ENCODE assay signal across 8 cellular contexts in the genomic region with DNA sequence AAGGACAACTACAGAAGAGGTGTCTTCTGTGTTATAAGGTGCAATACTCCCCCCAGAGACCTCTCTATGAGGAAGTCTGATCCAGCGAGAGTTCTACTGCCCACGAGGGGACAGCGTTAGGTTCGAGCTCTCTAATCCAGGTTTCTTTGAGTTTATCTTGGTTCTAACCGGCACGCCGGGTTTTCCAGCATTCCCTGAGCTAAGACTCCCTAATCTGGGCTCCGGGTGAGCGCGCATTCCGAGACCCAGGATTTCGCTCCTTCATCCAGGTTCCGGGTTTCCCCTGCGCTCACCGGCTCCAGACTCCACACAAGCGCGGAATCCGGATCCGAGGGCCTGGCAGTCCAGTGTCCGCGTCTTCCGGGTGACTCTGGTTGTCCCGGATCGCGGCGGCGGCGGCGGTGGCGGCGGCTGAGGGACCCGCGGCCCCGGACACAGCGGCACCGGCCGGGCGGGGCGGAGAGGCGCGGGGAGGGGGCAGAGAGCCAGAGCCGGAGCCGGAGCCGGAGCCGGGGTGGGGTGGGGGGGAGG. TPM values are rescaled to one million over a fixed set of nuclear protein-coding genes. Genes with fewer than 3 reads are reported as not detected.
DNase-seq lines count a peak whose midpoint lies in the region; FAIRE-seq and TF ChIP-seq lines count a peak whose summit lies in the region.

TSS of gene ZNF609 (plus strand) at position 373 of the 531 bp plus-strand sequence. CDS start 38,842 bp downstream, outside the sequence.

- peak; percentile 97 for DNase-seq in AG20443 (ENCODE audit: low spot score)
- DNase-seq in HTR-8/SVneo (ENCODE audit: insufficient read length, low spot score) = peak; percentile 96
- peak; percentile 87 for DNase-seq in activated T-cell treated with anti-CD3 and anti-CD28 coated beads for 1 hour (ENCODE audit: low read depth)
- peak; percentile 90 for DNase-seq in endothelial cell of umbilical vein (ENCODE audit: low read depth, low spot score)
- peak; percentile 88 to 99 for DNase-seq in mesothelial cell of epicardium (ENCODE audit: low spot score in 2 of 2, unreplicated experiment in 2 of 2)
- DNase-seq in stimulated activated CD8-positive, alpha-beta memory T cell treated with anti-CD3 and anti-CD28 coated beads, Interleukin-15, amount 100 ng/mL, for 24 hours (ENCODE audit: low read depth) = peak; percentile 80

- H2AFZ ChIP-seq in OCI-LY1 (ENCODE audit: low read length) (peak within 1 kb of the TSS; percentile 87), endothelial cell of umbilical vein (ENCODE audit: low read depth, low read length) (peak within 1 kb of the TSS; percentile 89)

- H3K9me2 ChIP-seq in OCI-LY1 (ENCODE audit: low read depth, low read length) = no peaks in the 10 kb centered on the region

- 0 out of 2 replicates have a peak, but pooled peaks cover 4% of the 10 kb centered on the region for H3F3A ChIP-seq in OCI-LY1 (ENCODE audit: insufficient read depth, low read length)

- CTCF ChIA-PET in endothelial cell of umbilical vein (lab: Charles Lee) = interaction anchor here (0.7 to 3.3 kb wide), 10 partner anchors 12 to 268 kb away, joined by 3 to 16 read pairs (median 5); no protein-coding TSS in a partner anchor

- peak within 1 kb of the TSS; percentile 57 for H3K27ac ChIP-seq in OCI-LY1 (ENCODE audit: low read depth, low read length, poor library complexity, severe bottlenecking)
- H3K27ac ChIP-seq in endothelial cell of umbilical vein (ENCODE audit: insufficient read depth, low read depth, low read length) = peak within 1 kb of the TSS; percentile 59

- BruUV-seq in endothelial cell of umbilical vein (replicated peaks; lab: Mats Ljungman, UMichigan) = TSS peak; percentile 66

- intact Hi-C loops in endothelial cell of umbilical vein (cut with micrococcal nuclease) = loop anchor here (1.0 to 5.0 kb wide), 3 partner anchors 16 to 77 kb away; no protein-coding TSS in a partner anchor

- peaks cover 82% of the 10 kb centered on the region for H3K4me1 Mint-ChIP-seq in mesothelial cell of epicardium

- peak; percentile 27; the same call in 1 of the 2 replicates for TF ChIP-seq CTCF in OCI-LY1 (IDR thresholded peaks at IDR 0.05; ENCODE audit: low read length)
- TF ChIP-seq CTCF in endothelial cell of umbilical vein (IDR thresholded peaks at IDR 0.05; ENCODE audit: extremely low read depth in 1 of 2, insufficient read depth in 1 of 2, low read depth in 1 of 2, low read length in 2 of 2) = no peak
- TF ChIP-seq CTCF in mesothelial cell of epicardium (IDR thresholded peaks at IDR 0.05; ENCODE audit: unreplicated experiment) = no peak

- FAIRE-seq in HTR-8/SVneo (lab: Jason Lieb, UNC) (no peak), endothelial cell of umbilical vein (lab: Jason Lieb, UNC) (peak; percentile 85)

- H3K4me3 ChIP-seq in OCI-LY1 (ENCODE audit: low read depth, low read length, poor library complexity, severe bottlenecking) (peak within 1 kb of the TSS; percentile 81), endothelial cell of umbilical vein (replicated peaks in 1 of 3; ENCODE audit: insufficient read depth in 1 of 3, low read depth in 1 of 3, low read length in 3 of 3) (peak within 1 kb of the TSS; percentile 61 to 93 (median 80))

- H3K9ac ChIP-seq in OCI-LY1 (ENCODE audit: low read length) (peak within 1 kb of the TSS; percentile 78), endothelial cell of umbilical vein (replicated peaks; ENCODE audit: extremely low read depth, insufficient read depth, low read length) (peak within 1 kb of the TSS; percentile 64)

- no peaks in the 10 kb centered on the region for H3K27me3 Mint-ChIP-seq in mesothelial cell of epicardium (ENCODE audit: low read depth)

- H3K36me3 ChIP-seq in OCI-LY1 (ENCODE audit: insufficient read depth, low read length) (peaks cover 11% of the 10 kb centered on the region), endothelial cell of umbilical vein (ENCODE audit: control insufficient read depth in 2 of 2, extremely low read depth in 1 of 2, insufficient read depth in 2 of 2, low read length in 2 of 2) (no peaks in the 10 kb centered on the region)

- peaks cover 1% of the 10 kb centered on the region for H3K36me3 Mint-ChIP-seq in mesothelial cell of epicardium

- H3K9me1 ChIP-seq in endothelial cell of umbilical vein (replicated peaks; ENCODE audit: control insufficient read depth, extremely low read depth, insufficient read depth, low read length) = no peaks in the 10 kb centered on the region

- H3K4me2 ChIP-seq in OCI-LY1 (ENCODE audit: low read length) (peak within 1 kb of the TSS; percentile 89), endothelial cell of umbilical vein (ENCODE audit: insufficient read depth, low read length) (peak within 1 kb of the TSS; percentile 91)

- POLR2A ChIA-PET in endothelial cell of umbilical vein (lab: Charles Lee) = interaction anchor here (1.0 kb wide), 1 partner anchor 30 kb away, joined by 3 read pairs; no protein-coding TSS in a partner anchor

- peak within 1 kb of the TSS; percentile 81 for H3K4me3 Mint-ChIP-seq in mesothelial cell of epicardium

- H3K79me2 ChIP-seq in OCI-LY1 (ENCODE audit: insufficient read depth, low read length) = peaks cover 41% of the 10 kb centered on the region
- peaks cover 44% of the 10 kb centered on the region for H3K79me2 ChIP-seq in endothelial cell of umbilical vein (ENCODE audit: control insufficient read depth, insufficient read depth, low read length)

- H3K9me3 ChIP-seq in OCI-LY1 (ENCODE audit: low read length) (no peaks in the 10 kb centered on the region), endothelial cell of umbilical vein (replicated peaks; ENCODE audit: control insufficient read depth, insufficient read depth, low read length) (no peaks in the 10 kb centered on the region)

- dilution Hi-C loops in endothelial cell of umbilical vein (cut with MboI; ENCODE audit: extremely low pct_ligation_motif_present, low sequenced_read_pairs) = no loop called here

- H4K20me1 ChIP-seq in OCI-LY1 (ENCODE audit: insufficient read depth, low read length) (no peaks in the 10 kb centered on the region), endothelial cell of umbilical vein (replicated peaks; ENCODE audit: control insufficient read depth, extremely low read depth, insufficient read depth, low read length) (peaks cover 2% of the 10 kb centered on the region)

- H3K9me3 Mint-ChIP-seq in mesothelial cell of epicardium = no peaks in the 10 kb centered on the region

- H3K27ac Mint-ChIP-seq in mesothelial cell of epicardium = peak within 1 kb of the TSS; percentile 95

- H3K27me3 ChIP-seq in OCI-LY1 (ENCODE audit: insufficient read depth, low read length) (no peaks in the 10 kb centered on the region), endothelial cell of umbilical vein (ENCODE audit: control insufficient read depth in 2 of 2, insufficient read depth in 2 of 2, low read length in 2 of 2) (no peaks in the 10 kb centered on the region)

- peaks cover 79% of the 10 kb centered on the region for H3K4me1 ChIP-seq in OCI-LY1 (ENCODE audit: insufficient read depth, low read length, severe bottlenecking)
- peaks cover 21% of the 10 kb centered on the region for H3K4me1 ChIP-seq in endothelial cell of umbilical vein (ENCODE audit: control insufficient read depth, extremely low read depth, insufficient read depth, low read length)

- TF ChIP-seq POLR2A in GM19193 (IDR thresholded peaks at IDR 0.05; ENCODE audit: extremely low read depth, insufficient read depth, insufficient read length) = peak; percentile 69
- no peak for TF ChIP-seq POLR2A in endothelial cell of umbilical vein (IDR thresholded peaks at IDR 0.05; ENCODE audit: low read depth, low read length)

TF ChIP-seq in endothelial cell of umbilical vein, 7 proteins besides CTCF, POLR2A, EP300 and RAD21:
- TF ChIP-seq POLR2AphosphoS5 (IDR thresholded peaks at IDR 0.05; ENCODE audit: insufficient read depth, low read depth, low read length) = peak; percentile 85
- TF ChIP-seq EZH2 (IDR thresholded peaks at IDR 0.05; ENCODE audit: borderline replicate concordance, low read depth, low read length, severe bottlenecking) = no peak

RNA-seq across cellular contexts. Expression of gene ZNF609, which starts in this region (rescaled TPM):
- total RNA-seq in endothelial cell of umbilical vein = 49.6 and 52.8 TPM in 2 replicates
- polyA plus RNA-seq in endothelial cell of umbilical vein = 15.9 and 18.2 TPM in 2 replicates
- 21.3 and 23.1 TPM in 2 replicates for polyA plus RNA-seq in endothelial cell of umbilical vein (2011; cell fraction: cytosol; rRNA removed)
- 34.8 and 35.1 TPM in 2 replicates for polyA plus RNA-seq in endothelial cell of umbilical vein (2011; cell fraction: nucleus; rRNA removed)
- polyA plus RNA-seq in endothelial cell of umbilical vein (2012) = 23.2 and 26.3 TPM in 2 replicates
- 134 and 139 TPM in 2 replicates for polyA minus RNA-seq in endothelial cell of umbilical vein
- 12.7 TPM for polyA minus RNA-seq in endothelial cell of umbilical vein (2011; cell fraction: cytosol; rRNA and poly(A)+ RNA removed)
- polyA minus RNA-seq in endothelial cell of umbilical vein (2011; cell fraction: nucleus; rRNA and poly(A)+ RNA removed) = 38.6 and 49.6 TPM in 2 replicates
- total RNA-seq in mesothelial cell of epicardium = 75.4 to 77.1 TPM (median 76.0 TPM) in 3 replicates

Comparison
In these comparisons a context has a peak if more than half of its experiments do, and no peak if none do; other contexts are left out.
1. Peak in every context shown above with its lines: DNase-seq, H3K4me3 ChIP-seq and H3K27ac ChIP-seq.